29 cellular contexts compared by ENCODE assay signal in genomic region chr2:65134158-65134557, GRCh38.
"Had no signal": no experiment of that assay in that cellular context is flagged by ENCODE, and none has a peak within 500 bp of the region (broad histone marks: within the 10 kb centered on the region; RNA-seq: fewer than 3 reads in every experiment).

No MANE protein-coding gene starts in this region.

- H3K4me3 ChIP-seq: neural progenitor cell, ovary, prostate gland, skin epidermis, smooth muscle cell, spleen, suprapubic skin, testis, tibial artery, transverse colon, upper lobe of right lung, uterus had no signal

- H3K9me3 Mint-ChIP-seq: naive thymus-derived CD4-positive, alpha-beta T cell; natural killer cell; nephron; neural progenitor cell; stimulated activated memory B cell treated with anti-CD40 and anti-IgM and Interleukin-4, amounts not matched to agents 10 μg/mL and 1 μg/mL and 100 μg/mL, for 72 hours; stimulated activated naive CD8-positive, alpha-beta T cell treated with anti-CD3 and anti-CD28 coated beads, Interleukin-15, amount 100 ng/mL, for 72 hours; type B pancreatic cell had no signal

- H3K36me3 ChIP-seq: neural progenitor cell, ovary, prostate gland, spleen, suprapubic skin, tibial artery, transverse colon, upper lobe of right lung, uterus had no signal

- H3K27ac Mint-ChIP-seq: naive thymus-derived CD4-positive, alpha-beta T cell; natural killer cell; neural progenitor cell; stimulated activated memory B cell treated with anti-CD40 and anti-IgM and Interleukin-4, amounts not matched to agents 10 μg/mL and 1 μg/mL and 100 μg/mL, for 72 hours had no signal

- DNase-seq: naive thymus-derived CD4-positive, alpha-beta T cell; natural killer cell; occipital lobe; ovary; right cardiac atrium; spleen; stimulated activated CD4-positive, alpha-beta T cell treated with anti-CD3 and anti-CD28 coated beads, Interleukin-12 subunit alpha, Interleukin-12 subunit beta, amount 100 ng/mL, for 4 hours; stimulated activated CD4-positive, alpha-beta T cell treated with anti-CD3 and anti-CD28 coated beads, Interleukin-1b, Interleukin-23, amount 100 ng/mL, for 48 hours; stimulated activated CD4-positive, alpha-beta T cell treated with anti-CD3 and anti-CD28 coated beads, Interleukin-4, amount 100 ng/mL, for 1 hour; stimulated activated CD4-positive, alpha-beta T cell treated with anti-CD3 and anti-CD28 coated beads, Interleukin-4, amount 100 ng/mL, for 4 hours; stimulated activated CD8-positive, alpha-beta memory T cell treated with anti-CD3 and anti-CD28 coated beads, Interleukin-4, amount 100 ng/mL, for 48 hours; stimulated activated naive CD4-positive, alpha-beta T cell; stimulated activated naive CD8-positive, alpha-beta T cell treated with anti-CD3 and anti-CD28 coated beads, Interleukin-15, amount 100 ng/mL, for 72 hours; stimulated activated naive CD8-positive, alpha-beta T cell treated with anti-CD3 and anti-CD28 coated beads, Interleukin-15, Interleukin-2, amounts not matched to agents 100 U/mL and 50 U/mL, for 24 hours; substantia nigra; testis; tibial artery; transverse colon; upper lobe of right lung; uterus had no signal

- H3K27me3 Mint-ChIP-seq: stimulated activated memory B cell treated with anti-CD40 and anti-IgM and Interleukin-4, amounts not matched to agents 10 μg/mL and 1 μg/mL and 100 μg/mL, for 72 hours; type B pancreatic cell had no signal

- H3K27ac ChIP-seq: neural progenitor cell, ovary, prostate gland, skin epidermis, spleen, suprapubic skin, testis, tibial artery, transverse colon, upper lobe of right lung, uterus had no signal

- H3K9ac ChIP-seq: neural progenitor cell had no signal

- H3K27me3 ChIP-seq: neural progenitor cell, ovary, spleen, suprapubic skin, testis, tibial artery, transverse colon, upper lobe of right lung, uterus had no signal

- H3K4me1 ChIP-seq: neural progenitor cell, prostate gland, suprapubic skin, upper lobe of right lung, uterus had no signal

- ATAC-seq: naive thymus-derived CD4-positive, alpha-beta T cell; natural killer cell; right cardiac atrium; sciatic nerve; stimulated activated memory B cell treated with anti-CD40 and anti-IgM and Interleukin-4, amounts not matched to agents 10 μg/mL and 1 μg/mL and 100 μg/mL, for 72 hours; stimulated activated naive CD8-positive, alpha-beta T cell treated with anti-CD3 and anti-CD28 coated beads, Interleukin-15, amount 100 ng/mL, for 72 hours; stimulated activated naive CD8-positive, alpha-beta T cell treated with anti-CD3 and anti-CD28 coated beads, Interleukin-15, Interleukin-2, amounts not matched to agents 100 U/mL and 50 U/mL, for 24 hours; upper lobe of right lung had no signal

- H3K9me3 ChIP-seq: ovary, prostate gland, spleen, suprapubic skin, testis, tibial artery, transverse colon, upper lobe of right lung, uterus had no signal

- H3K4me2 ChIP-seq: neural progenitor cell, smooth muscle cell had no signal

- H2AFZ ChIP-seq: neural progenitor cell had no signal

- H3K4me3 Mint-ChIP-seq: naive thymus-derived CD4-positive, alpha-beta T cell; natural killer cell; neural progenitor cell; stimulated activated memory B cell treated with anti-CD40 and anti-IgM and Interleukin-4, amounts not matched to agents 10 μg/mL and 1 μg/mL and 100 μg/mL, for 72 hours; stimulated activated naive CD8-positive, alpha-beta T cell treated with anti-CD3 and anti-CD28 coated beads, Interleukin-15, amount 100 ng/mL, for 72 hours; type B pancreatic cell had no signal

- H3K36me3 Mint-ChIP-seq: natural killer cell, neural progenitor cell had no signal
